ENCODE assay signal across 8 cellular contexts in genomic region chr19:49085020-49085867, GRCh38. TPM values are rescaled to one million over a fixed set of nuclear protein-coding genes. Genes with fewer than 3 reads are reported as not detected.
DNase-seq lines count a peak whose midpoint lies in the region; ATAC-seq and TF ChIP-seq lines count a peak whose summit lies in the region.

SNRNP70 (plus strand) TSS chr19:49085451; CDS start chr19:49086415, 964 bp downstream.

- H3K9me2 ChIP-seq in GM23338 (ENCODE audit: insufficient read depth): no peaks in the 10 kb centered on the region

- H3K27ac Mint-ChIP-seq in GM23338: peak within 1 kb of the TSS; percentile 96
- H3K27ac Mint-ChIP-seq in activated T-helper 17 cell treated with anti-CD3 and anti-CD28 coated beads, Interleukin-2, amount 50 U/mL, for 72 hours: peak within 1 kb of the TSS; percentile 99
- peak within 1 kb of the TSS; percentile 91 to 99 (median 96) for H3K27ac Mint-ChIP-seq in naive thymus-derived CD8-positive, alpha-beta T cell

- H2AFZ ChIP-seq in DND-41 (ENCODE audit: low read depth, low read length) (peak within 1 kb of the TSS; percentile 73), GM23338 (peak within 1 kb of the TSS; percentile 94), fibroblast of lung (ENCODE audit: low read length) (peak within 1 kb of the TSS; percentile 97)

- no peak for TF ChIP-seq CTCF in DND-41 (IDR thresholded peaks at IDR 0.05; ENCODE audit: borderline replicate concordance, extremely low read depth, low read length, poor library complexity, severe bottlenecking)
- no peak for TF ChIP-seq CTCF in GM23338 (conservative IDR thresholded peaks at IDR 0.05; ENCODE audit: low read depth in 2 of 2)
- no peak for TF ChIP-seq CTCF in LNCaP clone FGC (IDR thresholded peaks at IDR 0.05; ENCODE audit: control insufficient read depth, extremely low read depth, insufficient read depth)
- no peak for TF ChIP-seq CTCF in RWPE1 (conservative IDR thresholded peaks at IDR 0.05; ENCODE audit: low read depth)
- TF ChIP-seq CTCF in fibroblast of lung (conservative IDR thresholded peaks at IDR 0.05 in 1 of 2, IDR thresholded peaks at IDR 0.05 in 1 of 2; ENCODE audit: low read depth in 1 of 2, low read length in 2 of 2): no peak

- peaks cover 14% of the 10 kb centered on the region for H3K27me3 Mint-ChIP-seq in GM23338 (ENCODE audit: insufficient read depth, low read depth, poor library complexity)
- peaks cover 5% of the 10 kb centered on the region for H3K27me3 Mint-ChIP-seq in activated T-helper 17 cell treated with anti-CD3 and anti-CD28 coated beads, Interleukin-2, amount 50 U/mL, for 72 hours
- H3K27me3 Mint-ChIP-seq in naive thymus-derived CD8-positive, alpha-beta T cell: peaks cover 1 to 11% (median 5%) of the 10 kb centered on the region in 5 donors

- H3F3A ChIP-seq in GM23338 (replicated peaks; ENCODE audit: low read depth): peaks cover 14% of the 10 kb centered on the region

- DNase-seq in DND-41: peak; percentile 100
- DNase-seq in GM23338 (ENCODE audit: low spot score): peak; percentile 100
- DNase-seq in LNCaP clone FGC (ENCODE audit: low read depth): peak; percentile 90
- peak; percentile 100 for DNase-seq in RWPE1 (ENCODE audit: low spot score)
- DNase-seq in fibroblast of lung (ENCODE audit: low read depth in 2 of 2): peak; percentile 99
- DNase-seq in naive thymus-derived CD8-positive, alpha-beta T cell: peak; percentile 99 to 100 (median 99)
- peak; percentile 98 to 99 (median 99) for DNase-seq in stimulated activated naive CD4-positive, alpha-beta T cell (lab: John Stamatoyannopoulos, UW)

- H3K4me1 ChIP-seq in DND-41 (ENCODE audit: insufficient read depth, low read length) (peaks cover 36% of the 10 kb centered on the region), GM23338 (ENCODE audit: insufficient read depth) (peaks cover 13% of the 10 kb centered on the region), fibroblast of lung (ENCODE audit: control insufficient read depth, extremely low read depth, insufficient read depth, low read length) (peaks cover 7% of the 10 kb centered on the region)

- peaks cover 3% of the 10 kb centered on the region; the same call in 2 of the 3 replicates for H3K9me3 Mint-ChIP-seq in GM23338
- H3K9me3 Mint-ChIP-seq in activated T-helper 17 cell treated with anti-CD3 and anti-CD28 coated beads, Interleukin-2, amount 50 U/mL, for 72 hours: no peaks in the 10 kb centered on the region
- H3K9me3 Mint-ChIP-seq in naive thymus-derived CD8-positive, alpha-beta T cell: peaks cover 0 to 2% (median 0%) of the 10 kb centered on the region in 9 donors

- peak within 1 kb of the TSS; percentile 53 to 76 for H3K4me3 ChIP-seq in DND-41 (ENCODE audit: low read depth in 1 of 2, low read length in 2 of 2)
- H3K4me3 ChIP-seq in GM23338: peak within 1 kb of the TSS; percentile 86
- peak within 1 kb of the TSS; percentile 87 for H3K4me3 ChIP-seq in LNCaP clone FGC (ENCODE audit: low read depth, low read length)
- H3K4me3 ChIP-seq in fibroblast of lung (replicated peaks in 1 of 4; ENCODE audit: control extremely low read depth in 1 of 4, insufficient read depth in 1 of 4, low read depth in 3 of 4, low read length in 4 of 4): peak within 1 kb of the TSS; percentile 78 to 87 (median 84)

- H3K9me3 ChIP-seq in DND-41 (ENCODE audit: insufficient read depth, low read length, severe bottlenecking) (no peaks in the 10 kb centered on the region), fibroblast of lung (ENCODE audit: control insufficient read depth, insufficient read depth, low read depth, low read length) (no peaks in the 10 kb centered on the region)

- H3K79me2 ChIP-seq in DND-41 (ENCODE audit: insufficient read depth, low read length) (peaks cover 51% of the 10 kb centered on the region), GM23338 (replicated peaks; ENCODE audit: insufficient read depth) (peaks cover 44% of the 10 kb centered on the region), fibroblast of lung (ENCODE audit: control insufficient read depth, insufficient read depth, low read length) (peaks cover 44% of the 10 kb centered on the region)

- H3K27ac ChIP-seq in DND-41 (ENCODE audit: low read length) (peak within 1 kb of the TSS; percentile 78), GM23338 (ENCODE audit: low read depth) (peak within 1 kb of the TSS; percentile 93), RWPE1 (peak within 1 kb of the TSS; percentile 84), fibroblast of lung (ENCODE audit: insufficient read depth, low read length) (peak within 1 kb of the TSS; percentile 86)

- H4K20me1 ChIP-seq in DND-41 (ENCODE audit: insufficient read depth, low read length) (peaks cover 41% of the 10 kb centered on the region), GM23338 (replicated peaks; ENCODE audit: insufficient read depth) (peaks cover 35% of the 10 kb centered on the region), fibroblast of lung (ENCODE audit: control insufficient read depth, extremely low read depth, insufficient read depth, low read length) (peaks cover 4% of the 10 kb centered on the region)

- H3K4me2 ChIP-seq in DND-41 (ENCODE audit: insufficient read depth, low read length) (peak within 1 kb of the TSS; percentile 96), GM23338 (peak within 1 kb of the TSS; percentile 89), fibroblast of lung (ENCODE audit: extremely low read depth, insufficient read depth, low read length) (peak within 1 kb of the TSS; percentile 99)

- H3K36me3 Mint-ChIP-seq in GM23338 (ENCODE audit: low read depth): peaks cover 38% of the 10 kb centered on the region
- H3K36me3 Mint-ChIP-seq in activated T-helper 17 cell treated with anti-CD3 and anti-CD28 coated beads, Interleukin-2, amount 50 U/mL, for 72 hours (ENCODE audit: low read depth): peaks cover 52% of the 10 kb centered on the region
- peaks cover 0 to 41% (median 11%) of the 10 kb centered on the region in 3 donors for H3K36me3 Mint-ChIP-seq in naive thymus-derived CD8-positive, alpha-beta T cell

- peaks cover 16% of the 10 kb centered on the region for H3K4me1 Mint-ChIP-seq in GM23338
- peaks cover 20% of the 10 kb centered on the region for H3K4me1 Mint-ChIP-seq in activated T-helper 17 cell treated with anti-CD3 and anti-CD28 coated beads, Interleukin-2, amount 50 U/mL, for 72 hours
- H3K4me1 Mint-ChIP-seq in naive thymus-derived CD8-positive, alpha-beta T cell: peaks cover 20 to 48% (median 40%) of the 10 kb centered on the region in 4 donors

- no peaks in the 10 kb centered on the region for H3K27me3 ChIP-seq in DND-41 (ENCODE audit: insufficient read depth, low read length, poor library complexity)
- H3K27me3 ChIP-seq in GM23338 (ENCODE audit: insufficient read depth): no peaks in the 10 kb centered on the region
- no peaks in the 10 kb centered on the region for H3K27me3 ChIP-seq in fibroblast of lung (ENCODE audit: control insufficient read depth, insufficient read depth, low read length)

- H3K36me3 ChIP-seq in DND-41 (ENCODE audit: insufficient read depth, low read length) (peaks cover 40% of the 10 kb centered on the region), GM23338 (ENCODE audit: insufficient read depth) (peaks cover 29% of the 10 kb centered on the region), fibroblast of lung (ENCODE audit: control insufficient read depth, insufficient read depth, low read length) (peaks cover 4% of the 10 kb centered on the region)

- CTCF ChIA-PET in RWPE1 (lab: Yijun Ruan, JAX): no interaction called here

- peak within 1 kb of the TSS; percentile 82 for H3K9ac ChIP-seq in DND-41 (ENCODE audit: low read depth, low read length)
- peak within 1 kb of the TSS; percentile 87 for H3K9ac ChIP-seq in fibroblast of lung (ENCODE audit: insufficient read depth, low read length)

- H3K4me3 Mint-ChIP-seq in GM23338: peak within 1 kb of the TSS; percentile 98
- peak within 1 kb of the TSS; percentile 92 for H3K4me3 Mint-ChIP-seq in activated T-helper 17 cell treated with anti-CD3 and anti-CD28 coated beads, Interleukin-2, amount 50 U/mL, for 72 hours
- H3K4me3 Mint-ChIP-seq in naive thymus-derived CD8-positive, alpha-beta T cell: peak within 1 kb of the TSS; percentile 85 to 97 (median 94)

- POLR2A ChIA-PET in RWPE1 (lab: Yijun Ruan, JAX; ENCODE audit: low non-redundant PET): no interaction called here
- POLR2A ChIA-PET in naive thymus-derived CD8-positive, alpha-beta T cell (lab: Charles Lee): interaction anchor here (1.0 kb wide), 1 partner anchor 29 kb away, joined by 5 read pairs; the partner anchor contains the start of gene LIN7B

- ATAC-seq in DND-41 (ENCODE audit: insufficient read depth, low read depth) (peak; percentile 91), GM23338 (peak; percentile 91)
- peak; percentile 97 for ATAC-seq in activated T-helper 17 cell treated with anti-CD3 and anti-CD28 coated beads, Interleukin-2, amount 50 U/mL, for 72 hours (replicated peaks)
- ATAC-seq in naive thymus-derived CD8-positive, alpha-beta T cell: peak; percentile 91 to 92

TF ChIP-seq in GM23338, 12 proteins besides CTCF, POLR2A, EP300 and RAD21 (continues in another document):
- TF ChIP-seq EZH2phosphoT487 (IDR thresholded peaks at IDR 0.05; ENCODE audit: unreplicated experiment) (no peak), STAT1 (IDR thresholded peaks at IDR 0.05; ENCODE audit: unreplicated experiment) (no peak)

RNA-seq across cellular contexts. Expression of gene SNRNP70, which starts in this region (rescaled TPM):
- total RNA-seq in GM23338 (2014; rRNA removed; shearing (Covaris generic)): 349 and 361 TPM in 2 replicates
- polyA plus RNA-seq in GM23338 (2016; fragmentation: Nextera tagmentation; extraction: Ambion mirVana): 229 and 243 TPM in 2 replicates
- total RNA-seq in activated T-helper 17 cell treated with anti-CD3 and anti-CD28 coated beads, Interleukin-2, amount 50 U/mL, for 72 hours: 100 to 1,000 TPM; 114 to 204 TPM
- total RNA-seq in fibroblast of lung: 114 and 142 TPM in 2 replicates
- polyA plus RNA-seq in fibroblast of lung: 72.2 and 83.0 TPM in 2 replicates
- 120 and 181 TPM in 2 replicates for polyA plus RNA-seq in fibroblast of lung (2012)
- polyA minus RNA-seq in fibroblast of lung (ENCODE audit: low replicate concordance): 55.2 and 65.1 TPM in 2 replicates
- 100 to 1,000 TPM; 706 to 741 TPM for total RNA-seq in naive thymus-derived CD8-positive, alpha-beta T cell
- 10 to 100 TPM; 42.3 to 63.4 (median 50.2) TPM for polyA plus RNA-seq in naive thymus-derived CD8-positive, alpha-beta T cell

Comparison
In these comparisons a context has a peak if more than half of its experiments do, and no peak if none do; other contexts are left out.
1. Peak in every context shown above with its lines: DNase-seq, ATAC-seq, H3K4me3 ChIP-seq and H3K27ac ChIP-seq.